15 cellular contexts compared by ENCODE assay signal in the genomic region with DNA sequence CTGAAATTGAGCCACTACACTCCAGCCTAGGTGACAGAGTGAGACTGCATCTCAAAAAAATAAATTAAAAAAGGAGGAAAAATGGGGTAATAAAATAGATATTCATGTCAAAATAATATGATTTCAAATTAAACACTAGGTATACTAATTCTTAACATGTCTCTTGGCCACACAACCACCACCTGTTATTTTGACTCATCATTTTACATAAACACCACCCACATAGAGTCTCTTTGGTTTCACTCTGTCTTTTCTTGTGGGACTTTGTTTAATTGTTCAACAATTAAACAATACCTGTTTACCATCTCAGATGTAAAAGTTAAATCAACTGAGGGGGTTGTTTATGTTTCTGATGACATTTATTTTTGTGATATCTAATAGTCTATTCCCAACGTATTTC.
DNase-seq lines count a peak whose midpoint lies in the region; ATAC-seq and TF ChIP-seq lines count a peak whose summit lies in the region.
"Had no signal": no experiment of that assay in that cellular context is flagged by ENCODE, and none has a peak within 500 bp of the region (broad histone marks: within the 10 kb centered on the region; RNA-seq: fewer than 3 reads in every experiment).

No MANE protein-coding gene starts in this region.

- H2AFZ ChIP-seq in SU-DHL-6 (ENCODE audit: low read depth, low read length, severe bottlenecking) = peak overlapping the region; percentile 72

- H3K27ac Mint-ChIP-seq in type B pancreatic cell = no peak overlapping the region
- H3K27ac Mint-ChIP-seq: T-helper 2 cell treated with Interferon-gamma antibody and Interleukin-4, amounts not matched to agents 5 μg/mL and 100 μg/mL, for 36 hours had no signal

- H3K36me3 Mint-ChIP-seq in type B pancreatic cell = no peaks in the 10 kb centered on the region

- H3K9ac ChIP-seq in SU-DHL-6 (ENCODE audit: low read length) = no peak overlapping the region
- H3K9ac ChIP-seq: BLaER1 treated with 17β-estradiol and CSF1 and Interleukin-3, amounts not matched to agents 10 nM and 100 nM had no signal

- H3K4me3 ChIP-seq in SU-DHL-6 (ENCODE audit: insufficient read depth, low read length, poor library complexity, severe bottlenecking) (no peak overlapping the region), foreskin fibroblast (ENCODE audit: low read depth in 1 of 2, low read length in 2 of 2) (no peak overlapping the region)
- H3K4me3 ChIP-seq: BLaER1 treated with 17β-estradiol and CSF1 and Interleukin-3, amounts not matched to agents 10 nM and 100 nM had no signal

- H3K36me3 ChIP-seq in SU-DHL-6 (ENCODE audit: low read length) = no peaks in the 10 kb centered on the region
- H3K36me3 ChIP-seq: BLaER1 treated with 17β-estradiol and CSF1 and Interleukin-3, amounts not matched to agents 10 nM and 100 nM had no signal

- H3K4me2 ChIP-seq in SU-DHL-6 (ENCODE audit: low read depth, low read length, poor library complexity, severe bottlenecking) = peak overlapping the region; percentile 26
- H3K4me2 ChIP-seq: BLaER1 treated with 17β-estradiol and CSF1 and Interleukin-3, amounts not matched to agents 10 nM and 100 nM had no signal

- no peaks in the 10 kb centered on the region for H3K9me2 ChIP-seq in SU-DHL-6 (replicated peaks; ENCODE audit: insufficient read depth, low read length)

- no peak overlapping the region for H3K4me3 Mint-ChIP-seq in type B pancreatic cell
- H3K4me3 Mint-ChIP-seq: T-helper 2 cell treated with Interferon-gamma antibody and Interleukin-4, amounts not matched to agents 5 μg/mL and 100 μg/mL, for 36 hours had no signal

- H3K4me1 Mint-ChIP-seq in type B pancreatic cell (ENCODE audit: unreplicated experiment) = no peaks in the 10 kb centered on the region

- H3K9me3 ChIP-seq in SU-DHL-6 (ENCODE audit: insufficient read depth, low read length) = peaks cover 12% of the 10 kb centered on the region; the same call in 1 of the 2 replicates

- H3F3A ChIP-seq in SU-DHL-6 (ENCODE audit: insufficient read depth) = no peaks in the 10 kb centered on the region

- no peaks in the 10 kb centered on the region for H3K27me3 ChIP-seq in SU-DHL-6 (ENCODE audit: low read length)
- H3K27me3 ChIP-seq: BLaER1 treated with 17β-estradiol and CSF1 and Interleukin-3, amounts not matched to agents 10 nM and 100 nM had no signal

- H3K79me2 ChIP-seq in SU-DHL-6 (ENCODE audit: insufficient read depth, low read length) = no peaks in the 10 kb centered on the region

- ATAC-seq in GM18873 (IDR thresholded peaks at IDR 0.05; ENCODE audit: low FRiP score, unreplicated experiment) (peak; percentile 59), GM21825 (IDR thresholded peaks at IDR 0.05; ENCODE audit: unreplicated experiment) (peak; percentile 62), HG03097 (IDR thresholded peaks at IDR 0.05; ENCODE audit: low FRiP score, unreplicated experiment) (peak; percentile 78)
- ATAC-seq: Right ventricle myocardium inferior had no signal

- no peaks in the 10 kb centered on the region for H4K20me1 ChIP-seq in SU-DHL-6 (ENCODE audit: low read depth, low read length)
- H4K20me1 ChIP-seq: BLaER1 treated with 17β-estradiol and CSF1 and Interleukin-3, amounts not matched to agents 10 nM and 100 nM had no signal

- no peak for DNase-seq in type B pancreatic cell (ENCODE audit: extremely low spot score, unreplicated experiment)
- DNase-seq in effector CD8-positive, alpha-beta T cell (lab: John Stamatoyannopoulos, UW) = no peak
- no peak for DNase-seq in hypothalamus (lab: John Stamatoyannopoulos, UW)
- no peak for DNase-seq in foreskin fibroblast
- DNase-seq: activated CD4-positive, alpha-beta T cell treated with anti-CD3 and anti-CD28 coated beads for 48 hours; NCI-H2081; NCI-H82; nucleus accumbens had no signal

- TF ChIP-seq CTCF in SU-DHL-6 (IDR thresholded peaks at IDR 0.05; ENCODE audit: insufficient read depth, low read length, poor library complexity, severe bottlenecking) = no peak
- TF ChIP-seq CTCF in type B pancreatic cell (conservative IDR thresholded peaks at IDR 0.05) = no peak
- no peak for TF ChIP-seq CTCF in foreskin fibroblast (IDR thresholded peaks at IDR 0.05; ENCODE audit: low read depth, low read length)

- no peaks in the 10 kb centered on the region for H3K27me3 Mint-ChIP-seq in type B pancreatic cell

- peaks cover 11% of the 10 kb centered on the region for H3K9me3 Mint-ChIP-seq in type B pancreatic cell

- H3K27ac ChIP-seq in SU-DHL-6 (ENCODE audit: low read depth, low read length) = peak overlapping the region; percentile 18
- H3K27ac ChIP-seq: BLaER1 treated with 17β-estradiol and CSF1 and Interleukin-3, amounts not matched to agents 10 nM and 100 nM had no signal
